14 cellular contexts compared by ENCODE assay signal in the genomic region with DNA sequence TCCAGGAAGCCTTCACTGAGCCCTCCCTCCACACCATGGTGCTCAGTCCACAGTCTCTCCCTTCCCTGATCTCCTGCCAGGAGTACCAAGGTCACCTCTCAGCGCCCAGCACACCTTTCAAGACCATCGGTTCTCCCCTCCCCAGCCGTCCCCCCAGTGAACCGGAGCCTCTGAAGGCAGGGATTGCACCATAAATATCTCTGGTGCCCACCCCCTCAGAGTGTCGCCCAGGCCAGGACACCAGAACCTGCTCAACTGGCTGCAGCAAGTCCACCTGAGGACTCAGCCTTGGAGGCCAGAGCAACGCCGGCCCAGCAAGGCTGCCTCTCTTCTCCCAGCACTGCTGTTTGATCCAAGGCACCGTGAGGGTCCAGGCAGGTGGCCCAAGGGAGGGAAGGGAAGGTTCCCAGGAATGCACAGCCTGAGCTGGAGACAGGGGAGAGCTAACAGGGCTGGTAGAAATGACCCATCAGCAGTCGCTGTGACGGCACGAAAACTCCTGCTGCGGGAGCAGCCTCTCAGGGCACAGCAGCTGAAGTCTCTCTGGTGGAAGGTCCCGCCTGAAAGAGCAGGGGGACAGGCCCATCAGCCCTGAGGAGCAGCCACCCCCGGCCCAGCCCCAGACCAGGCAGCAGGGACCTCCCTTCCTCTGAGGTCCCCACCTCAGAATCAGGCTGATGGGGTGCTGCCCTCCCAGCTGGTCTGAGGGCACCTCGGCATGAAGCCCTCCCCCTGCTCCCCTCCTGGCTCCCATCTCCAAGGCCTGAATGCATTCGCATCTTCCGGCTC.
DNase-seq lines count a peak whose midpoint lies in the region; ATAC-seq, FAIRE-seq and TF ChIP-seq lines count a peak whose summit lies in the region.
"Had no signal": no experiment of that assay in that cellular context is flagged by ENCODE, and none has a peak within 500 bp of the region (broad histone marks: within the 10 kb centered on the region; RNA-seq: fewer than 3 reads in every experiment).

No MANE protein-coding gene starts in this region.

- no peak for TF ChIP-seq POLR2A in sigmoid colon (IDR thresholded peaks at IDR 0.05)

- intact Hi-C loops in CD14-positive monocyte (cut with micrococcal nuclease) (no loop called here), sigmoid colon (cut with DNase I) (loop anchor here (10.0 kb wide), 3 partner anchors 418 to 698 kb away; no protein-coding TSS in a partner anchor)

- no peaks in the 10 kb centered on the region for H3K36me3 Mint-ChIP-seq in CD14-positive monocyte
- H3K36me3 Mint-ChIP-seq in natural killer cell treated with Interleukin-12 subunit alpha and Interleukin-12 subunit beta and Interleukin-15 and Interleukin-18, amount 100 ng/mL, for 72 hours, result no peaks in the 10 kb centered on the region
- H3K36me3 Mint-ChIP-seq: CD8-positive, alpha-beta memory T cell had no signal

- no peaks in the 10 kb centered on the region for H3K79me1 ChIP-seq in trophoblast cell (ENCODE audit: low read length)

- no peak overlapping the region for H4K12ac ChIP-seq in trophoblast cell (ENCODE audit: low read depth, low read length)

- H3K79me2 ChIP-seq in keratinocyte (ENCODE audit: control insufficient read depth, insufficient read depth, low read length) (no peaks in the 10 kb centered on the region), trophoblast cell (ENCODE audit: control insufficient read depth, insufficient read depth, low read length, poor library complexity) (no peaks in the 10 kb centered on the region)

- H4K91ac ChIP-seq in trophoblast cell (ENCODE audit: low read depth, low read length), result no peak overlapping the region

- peak; percentile 25 for DNase-seq in CD14-positive monocyte (ENCODE audit: low spot score)
- peak; percentile 3 for DNase-seq in GM03348 (ENCODE audit: low spot score)
- no peak for DNase-seq in keratinocyte (ENCODE audit: low read depth, low spot score)
- peak; percentile 55 for DNase-seq in sigmoid colon
- DNase-seq in trophoblast cell, result no peak
- no peak for DNase-seq in natural killer cell treated with Interleukin-12 subunit alpha and Interleukin-12 subunit beta and Interleukin-15 and Interleukin-18, amount 100 ng/mL, for 72 hours (ENCODE audit: low spot score)
- no peak for DNase-seq in iPS-NIHi7 (ENCODE audit: extremely low spot score)
- DNase-seq: DMS 273 treated with DMSO at 0.1 percent for 48 hours, GOT3, HFFc6, NCI-H1436 treated with DMSO at 0.1 percent for 48 hours, NCI-H2081 treated with DMSO at 0.1 percent for 48 hours, NCI-H226 had no signal

- H4K8ac ChIP-seq in trophoblast cell (ENCODE audit: low read depth, low read length), result no peak overlapping the region

- H3K9me3 Mint-ChIP-seq in CD14-positive monocyte, result no peaks in the 10 kb centered on the region
- H3K9me3 Mint-ChIP-seq in natural killer cell treated with Interleukin-12 subunit alpha and Interleukin-12 subunit beta and Interleukin-15 and Interleukin-18, amount 100 ng/mL, for 72 hours, result no peaks in the 10 kb centered on the region
- H3K9me3 Mint-ChIP-seq: CD8-positive, alpha-beta memory T cell; HFFc6 had no signal

- no peak for TF ChIP-seq CTCF in CD14-positive monocyte (IDR thresholded peaks at IDR 0.05)
- no peak for TF ChIP-seq CTCF in keratinocyte (optimal IDR thresholded peaks at IDR 0.05 in 1 of 3, IDR thresholded peaks at IDR 0.05 in 1 of 3, conservative IDR thresholded peaks at IDR 0.05 in 1 of 3; ENCODE audit: extremely low read depth in 1 of 3, insufficient read depth in 2 of 3, low read length in 3 of 3)
- no peak for TF ChIP-seq CTCF in sigmoid colon (IDR thresholded peaks at IDR 0.05)

- H3K4me2 ChIP-seq in keratinocyte (ENCODE audit: control insufficient read depth, extremely low read depth, insufficient read depth, low read depth, low read length) (no peak overlapping the region), trophoblast cell (ENCODE audit: low read length) (no peak overlapping the region)

- FAIRE-seq in keratinocyte (lab: Jason Lieb, UNC), result no peak

- H3K9me1 ChIP-seq in keratinocyte (ENCODE audit: control insufficient read depth, extremely low read depth, insufficient read depth, low read length), result peaks cover 2% of the 10 kb centered on the region

- no peak overlapping the region for H2BK12ac ChIP-seq in trophoblast cell (ENCODE audit: low read length)

- H3K9me3 ChIP-seq in keratinocyte (ENCODE audit: control insufficient read depth, low read depth, low read length) (no peaks in the 10 kb centered on the region), sigmoid colon (no peaks in the 10 kb centered on the region), trophoblast cell (ENCODE audit: insufficient read depth, low read depth, low read length) (no peaks in the 10 kb centered on the region)

- peaks cover 6 to 9% (median 6%) of the 10 kb centered on the region in 3 donors for H3K27me3 Mint-ChIP-seq in CD14-positive monocyte (ENCODE audit: low read depth in 3 of 3)
- H3K27me3 Mint-ChIP-seq in natural killer cell treated with Interleukin-12 subunit alpha and Interleukin-12 subunit beta and Interleukin-15 and Interleukin-18, amount 100 ng/mL, for 72 hours, result peaks cover 4 to 16% of the 10 kb centered on the region in 2 donors

- no peak overlapping the region for H3K14ac ChIP-seq in trophoblast cell (ENCODE audit: low read length)

- H3K27ac ChIP-seq in keratinocyte (ENCODE audit: control insufficient read depth, insufficient read depth, low read length) (no peak overlapping the region), sigmoid colon (no peak overlapping the region), trophoblast cell (ENCODE audit: low read depth, low read length) (no peak overlapping the region)

- H3K36me3 ChIP-seq in keratinocyte (ENCODE audit: control insufficient read depth in 2 of 2, extremely low read depth in 1 of 2, insufficient read depth in 2 of 2, low read length in 2 of 2), result no peaks in the 10 kb centered on the region
- no peaks in the 10 kb centered on the region for H3K36me3 ChIP-seq in sigmoid colon
- H3K36me3 ChIP-seq in trophoblast cell (ENCODE audit: control insufficient read depth in 1 of 2, insufficient read depth in 2 of 2, low read length in 2 of 2), result no peaks in the 10 kb centered on the region

- ATAC-seq in natural killer cell treated with Interleukin-12 subunit alpha and Interleukin-12 subunit beta and Interleukin-15 and Interleukin-18, amount 100 ng/mL, for 72 hours, result no peak

- H2AFZ ChIP-seq in keratinocyte (ENCODE audit: control insufficient read depth, low read length) (no peak overlapping the region), trophoblast cell (ENCODE audit: insufficient read depth, low read length, poor library complexity) (no peak overlapping the region)

- no peak overlapping the region for H3K23ac ChIP-seq in trophoblast cell (ENCODE audit: low read length)

- H3K27ac Mint-ChIP-seq in CD14-positive monocyte, result no peak overlapping the region
- H3K27ac Mint-ChIP-seq in natural killer cell treated with Interleukin-12 subunit alpha and Interleukin-12 subunit beta and Interleukin-15 and Interleukin-18, amount 100 ng/mL, for 72 hours, result no peak overlapping the region
- H3K27ac Mint-ChIP-seq: HFFc6 had no signal

- H3K27me3 ChIP-seq in keratinocyte (ENCODE audit: control insufficient read depth, extremely low read depth, insufficient read depth, low read length), result no peaks in the 10 kb centered on the region
- no peaks in the 10 kb centered on the region for H3K27me3 ChIP-seq in sigmoid colon
- no peaks in the 10 kb centered on the region for H3K27me3 ChIP-seq in trophoblast cell (ENCODE audit: insufficient read depth, low read length)

- TF ChIP-seq EP300 in sigmoid colon (IDR thresholded peaks at IDR 0.05), result no peak

- H2BK5ac ChIP-seq in trophoblast cell (ENCODE audit: low read depth, low read length, poor library complexity), result no peak overlapping the region

- peak overlapping the region in 1 of 2 donors; percentile 34 for H3K4me3 Mint-ChIP-seq in CD14-positive monocyte
- no peak overlapping the region for H3K4me3 Mint-ChIP-seq in natural killer cell treated with Interleukin-12 subunit alpha and Interleukin-12 subunit beta and Interleukin-15 and Interleukin-18, amount 100 ng/mL, for 72 hours
- H3K4me3 Mint-ChIP-seq: CD8-positive, alpha-beta memory T cell; HFFc6 had no signal

- dilution Hi-C loops in keratinocyte (cut with MboI; ENCODE audit: extremely low pct_ligation_motif_present, low sequenced_read_pairs), result no loop called here

- 65 to 82% methylated on average over 17 of the region's 17 CpGs for WGBS in sigmoid colon, 2 donors
- no CpG with 5 or more reads among the region's 17 CpGs for WGBS in trophoblast cell (ENCODE audit: extremely low coverage, insufficient coverage, insufficient read length)

- H3K4me3 ChIP-seq in keratinocyte (ENCODE audit: control insufficient read depth in 2 of 3, extremely low read depth in 1 of 3, insufficient read depth in 2 of 3, low read depth in 1 of 3, low read length in 3 of 3) (no peak overlapping the region), sigmoid colon (no peak overlapping the region), trophoblast cell (ENCODE audit: low read depth, low read length) (no peak overlapping the region)

- H2AK5ac ChIP-seq in trophoblast cell (ENCODE audit: low read length), result no peak overlapping the region

- H4K20me1 ChIP-seq in keratinocyte (ENCODE audit: control insufficient read depth, extremely low read depth, insufficient read depth, low read length), result no peaks in the 10 kb centered on the region

- H2BK120ac ChIP-seq in trophoblast cell (ENCODE audit: insufficient read depth, low read length, poor library complexity), result no peak overlapping the region

- no peak overlapping the region for H3K4ac ChIP-seq in trophoblast cell (ENCODE audit: low read depth, low read length)

- peak overlapping the region; percentile 18 for H3K9ac ChIP-seq in keratinocyte (ENCODE audit: control insufficient read depth, extremely low read depth, insufficient read depth, low read length)
- no peak overlapping the region for H3K9ac ChIP-seq in trophoblast cell (ENCODE audit: low read length)

- H3K4me1 ChIP-seq in keratinocyte (ENCODE audit: control insufficient read depth, extremely low read depth, insufficient read depth, low read length) (peaks cover 42% of the 10 kb centered on the region), sigmoid colon (no peaks in the 10 kb centered on the region), trophoblast cell (ENCODE audit: control insufficient read depth in 1 of 2, insufficient read depth in 2 of 2, low read length in 2 of 2) (peaks cover 8 to 12% of the 10 kb centered on the region in 2 experiments)

- H3K4me1 Mint-ChIP-seq in CD14-positive monocyte, result peaks cover 2% of the 10 kb centered on the region
- no peaks in the 10 kb centered on the region for H3K4me1 Mint-ChIP-seq in natural killer cell treated with Interleukin-12 subunit alpha and Interleukin-12 subunit beta and Interleukin-15 and Interleukin-18, amount 100 ng/mL, for 72 hours (ENCODE audit: low read depth in 2 of 2)

- no peak overlapping the region for H3K18ac ChIP-seq in trophoblast cell (ENCODE audit: low read length)

Comparison
In these comparisons a context has a peak if more than half of its experiments do, and no peak if none do; other contexts are left out.
1. DNase-seq: peak in CD14-positive monocyte (single experiment), GM03348 (single experiment) and sigmoid colon (single experiment); none in keratinocyte (single experiment), trophoblast cell (0 of 2), natural killer cell treated with Interleukin-12 subunit alpha and Interleukin-12 subunit beta and Interleukin-15 and Interleukin-18, amount 100 ng/mL, for 72 hours (single experiment) and iPS-NIHi7 (single experiment).